Comparison of ENCODE assay signal across 8 cellular contexts in genomic region chr6:34144581-34145160, GRCh38. TPM values are rescaled to one million over a fixed set of nuclear protein-coding genes. Genes with fewer than 3 reads are reported as not detected.
DNase-seq lines count a peak whose midpoint lies in the region; ATAC-seq, FAIRE-seq and TF ChIP-seq lines count a peak whose summit lies in the region.

No MANE protein-coding gene starts in this region.

- no peaks in the 10 kb centered on the region for H3K9me3 Mint-ChIP-seq in activated naive CD8-positive, alpha-beta T cell (ENCODE audit: low read depth)

- H3K4me3 ChIP-seq in SK-N-SH (ENCODE audit: low read depth in 2 of 2, low read length in 1 of 2) (peak overlapping the region; percentile 42 to 56), kidney (ENCODE audit: low read length in 2 of 2) (no peak overlapping the region), suprapubic skin (peak overlapping the region; percentile 47)

- no peak for TF ChIP-seq EP300 in SK-N-SH (IDR thresholded peaks at IDR 0.05; ENCODE audit: borderline replicate concordance in 1 of 2, low read depth in 1 of 2, low read length in 1 of 2)
- no peak for TF ChIP-seq EP300 in suprapubic skin (IDR thresholded peaks at IDR 0.05)

- no peaks in the 10 kb centered on the region for H3K36me3 Mint-ChIP-seq in activated naive CD8-positive, alpha-beta T cell

- no peak for ATAC-seq in SK-N-SH treated with all-trans-retinoic acid at 6 μM for 48 hours
- ATAC-seq in HG02973 (IDR thresholded peaks at IDR 0.05; ENCODE audit: unreplicated experiment) = no peak

- CTCF ChIA-PET in SK-N-SH (lab: Yijun Ruan, JAX) = interaction anchor here (0.7 to 10.6 kb wide), 25 partner anchors 10 to 510 kb away, joined by 3 to 85 read pairs (median 4); partner anchors contain the start of gene UQCC2

- H3K9me3 ChIP-seq in SK-N-SH (no peaks in the 10 kb centered on the region), kidney (ENCODE audit: control insufficient read depth in 1 of 2, low read length in 2 of 2) (no peaks in the 10 kb centered on the region), suprapubic skin (no peaks in the 10 kb centered on the region)

- H3K36me3 ChIP-seq in SK-N-SH (replicated peaks in 1 of 2; ENCODE audit: control insufficient read depth in 1 of 2, insufficient read depth in 2 of 2, low read length in 1 of 2) (no peaks in the 10 kb centered on the region), kidney (ENCODE audit: control insufficient read depth in 1 of 2, insufficient read depth in 2 of 2, low read length in 2 of 2) (no peaks in the 10 kb centered on the region), suprapubic skin (no peaks in the 10 kb centered on the region)

- H4K20me1 ChIP-seq in SK-N-SH (ENCODE audit: insufficient read depth) = 0 out of 2 replicates have a peak, but pooled peaks cover 4% of the 10 kb centered on the region

- TF ChIP-seq CTCF in SK-N-SH (IDR thresholded peaks at IDR 0.05) (no peak), kidney (IDR thresholded peaks at IDR 0.05; ENCODE audit: borderline replicate concordance, extremely low read depth, insufficient read depth) (no peak), suprapubic skin (IDR thresholded peaks at IDR 0.05) (no peak)

- no peaks in the 10 kb centered on the region for H3F3A ChIP-seq in SK-N-SH (replicated peaks; ENCODE audit: insufficient read depth)

- no peaks in the 10 kb centered on the region for H3K9me2 ChIP-seq in SK-N-SH

- H3K27me3 Mint-ChIP-seq in activated naive CD8-positive, alpha-beta T cell = peaks cover 26% of the 10 kb centered on the region

- H3K9ac ChIP-seq in SK-N-SH (no peak overlapping the region), kidney (ENCODE audit: low read length in 2 of 2) (no peak overlapping the region)

- no peak overlapping the region for H3K27ac Mint-ChIP-seq in activated naive CD8-positive, alpha-beta T cell

- H3K79me2 ChIP-seq in SK-N-SH (ENCODE audit: insufficient read depth) = no peaks in the 10 kb centered on the region

- no peak for TF ChIP-seq POLR2A in suprapubic skin (IDR thresholded peaks at IDR 0.05)

- peaks cover 17% of the 10 kb centered on the region for H3K4me1 Mint-ChIP-seq in activated naive CD8-positive, alpha-beta T cell (ENCODE audit: low read depth)

- H3K27ac ChIP-seq in SK-N-SH (ENCODE audit: low read depth in 2 of 2, low read length in 1 of 2) (no peak overlapping the region), kidney (ENCODE audit: low read depth in 2 of 2, low read length in 2 of 2) (no peak overlapping the region), suprapubic skin (no peak overlapping the region)

- DNase-seq in SK-N-SH = no peak
- DNase-seq in kidney = peak; percentile 74
- no peak for DNase-seq in suprapubic skin (ENCODE audit: low spot score in 2 of 2)
- DNase-seq in putamen (ENCODE audit: low spot score) = no peak
- no peak for DNase-seq in activated effector memory CD4-positive, alpha-beta T cell treated with anti-CD3 and anti-CD28 coated beads, Interleukin-2, amount 50 U/mL, for 16 hours

- intact Hi-C loops in kidney (cut with DNase I) = no loop called here

- no peak for FAIRE-seq in kidney (lab: Jason Lieb, UNC)

- 5% methylated on average over 4 of the region's 58 CpGs for WGBS in SK-N-SH (ENCODE audit: low lambda C conversion rate)
- 0% methylated on average over 1 of the region's 58 CpGs for WGBS in suprapubic skin

- H3K4me1 ChIP-seq in SK-N-SH (ENCODE audit: control insufficient read depth in 1 of 2, insufficient read depth in 2 of 2, low read depth in 1 of 2, low read length in 1 of 2) (peaks cover 0 to 20% of the 10 kb centered on the region in 2 experiments; a peak in 2 of 4 replicates), kidney (ENCODE audit: control insufficient read depth in 1 of 2, insufficient read depth in 1 of 2, low read depth in 1 of 2, low read length in 2 of 2) (peaks cover 0 to 14% of the 10 kb centered on the region in 2 donors), suprapubic skin (peaks cover 36% of the 10 kb centered on the region)

- peak overlapping the region; percentile 72 for H3K4me3 Mint-ChIP-seq in activated naive CD8-positive, alpha-beta T cell

- POLR2A ChIA-PET in SK-N-SH (lab: Yijun Ruan, JAX) = no interaction called here

- no peak for TF ChIP-seq RAD21 in SK-N-SH (IDR thresholded peaks at IDR 0.05; ENCODE audit: low read length)

- H3K27me3 ChIP-seq in SK-N-SH (ENCODE audit: insufficient read depth) (peaks cover 67% of the 10 kb centered on the region), suprapubic skin (peaks cover 83% of the 10 kb centered on the region)

- no peak overlapping the region for H2AFZ ChIP-seq in SK-N-SH (ENCODE audit: low read depth)

- H3K4me2 ChIP-seq in SK-N-SH = peak overlapping the region; percentile 83

TF ChIP-seq in SK-N-SH, 30 proteins besides CTCF, POLR2A, EP300 and RAD21:
- no peak for TF ChIP-seq NFIC (IDR thresholded peaks at IDR 0.05; ENCODE audit: borderline replicate concordance)
- TF ChIP-seq TCF12 (IDR thresholded peaks at IDR 0.05) = no peak
- no peak for TF ChIP-seq TAF1 (IDR thresholded peaks at IDR 0.05; ENCODE audit: borderline replicate concordance, low read depth, low read length)
- no peak for TF ChIP-seq GATA2 (CRISPR knock-in tag; IDR thresholded peaks at IDR 0.05)
- no peak for TF ChIP-seq RXRA (IDR thresholded peaks at IDR 0.05; ENCODE audit: borderline replicate concordance, low read depth)
- TF ChIP-seq ELF1 (IDR thresholded peaks at IDR 0.05) = no peak
- no peak for TF ChIP-seq FOXJ3 (CRISPR knock-in tag; IDR thresholded peaks at IDR 0.05)
- no peak for TF ChIP-seq CHD2 (IDR thresholded peaks at IDR 0.05; ENCODE audit: low read length, partially characterized antibody)

TF ChIP-seq in SK-N-SH treated with all-trans-retinoic acid at 6 μM for 48 hours, 23 proteins besides CTCF, POLR2A, EP300 and RAD21:
- TF ChIP-seq BACH2 (CRISPR knock-in tag; IDR thresholded peaks at IDR 0.05; ENCODE audit: borderline replicate concordance) = no peak
- TF ChIP-seq CSDC2 (CRISPR knock-in tag; IDR thresholded peaks at IDR 0.05) = no peak
- no peak for TF ChIP-seq SNAI2 (CRISPR knock-in tag; IDR thresholded peaks at IDR 0.05)
- no peak for TF ChIP-seq ZC3H10 (CRISPR knock-in tag; IDR thresholded peaks at IDR 0.05)
- no peak for TF ChIP-seq TOX (CRISPR knock-in tag; IDR thresholded peaks at IDR 0.05; ENCODE audit: borderline replicate concordance)
- no peak for TF ChIP-seq ZFP3 (CRISPR knock-in tag; IDR thresholded peaks at IDR 0.05)
- TF ChIP-seq PATZ1 (CRISPR knock-in tag; IDR thresholded peaks at IDR 0.05; ENCODE audit: borderline replicate concordance) = no peak
- TF ChIP-seq PPARA (CRISPR knock-in tag; IDR thresholded peaks at IDR 0.05; ENCODE audit: borderline replicate concordance) = no peak
- TF ChIP-seq ISL1 (CRISPR knock-in tag; IDR thresholded peaks at IDR 0.05) = no peak
- TF ChIP-seq OSR1 (CRISPR knock-in tag; IDR thresholded peaks at IDR 0.05) = no peak
- TF ChIP-seq RARB (CRISPR knock-in tag; IDR thresholded peaks at IDR 0.05) = no peak
- TF ChIP-seq CREB5 (CRISPR knock-in tag; IDR thresholded peaks at IDR 0.05; ENCODE audit: low read depth) = no peak
- TF ChIP-seq ZFP30 (CRISPR knock-in tag; IDR thresholded peaks at IDR 0.05) = no peak

RNA-seq across cellular contexts. Expression of gene GRM4, which starts 1.2 kb away (rescaled TPM):
- not detected in 2 replicates for polyA plus RNA-seq in SK-N-SH (2012; rRNA removed)
- polyA plus RNA-seq in SK-N-SH (2012; cell fraction: cytosol; rRNA removed) = not detected in 2 replicates
- polyA plus RNA-seq in SK-N-SH (2012; cell fraction: nucleus; rRNA removed) = 0.04 and 0.05 TPM in 2 replicates
- total RNA-seq in kidney = not detected
- not detected for polyA plus RNA-seq in kidney (ENCODE audit: insufficient read depth, low read depth, low replicate concordance)
- total RNA-seq in suprapubic skin = not detected

Comparison
In these comparisons a context has a peak if more than half of its experiments do, and no peak if none do; other contexts are left out.
1. H3K4me3 ChIP-seq: peak in SK-N-SH (2 of 2) and suprapubic skin (single experiment); none in kidney (0 of 2).